In genomic region chr12:27524839-27525238, GRCh38 we compare ENCODE assay signal across 8 cellular contexts. TPM values are rescaled to one million over a fixed set of nuclear protein-coding genes. Genes with fewer than 3 reads are reported as not detected.
DNase-seq lines count a peak whose midpoint lies in the region; ATAC-seq and TF ChIP-seq lines count a peak whose summit lies in the region.

No MANE protein-coding gene starts in this region.

- H3K36me3 ChIP-seq in OCI-LY1 (ENCODE audit: insufficient read depth, low read length) (no peaks in the 10 kb centered on the region), duodenal mucosa (ENCODE audit: control insufficient read depth in 1 of 2, insufficient read depth in 2 of 2, low read length in 2 of 2) (no peaks in the 10 kb centered on the region)

- 0 out of 2 replicates have a peak overlapping the region, but pooled peaks have one; percentile 79 for H3K4me2 ChIP-seq in OCI-LY1 (ENCODE audit: low read length)

- no peak for TF ChIP-seq CTCF in OCI-LY1 (IDR thresholded peaks at IDR 0.05; ENCODE audit: low read length)

- no peaks in the 10 kb centered on the region for H4K20me1 ChIP-seq in OCI-LY1 (ENCODE audit: insufficient read depth, low read length)

- H3K27ac ChIP-seq in OCI-LY1 (ENCODE audit: low read depth, low read length, poor library complexity, severe bottlenecking), result no peak overlapping the region
- no peak overlapping the region for H3K27ac ChIP-seq in duodenal mucosa (ENCODE audit: low read depth, low read length)

- H3K79me2 ChIP-seq in OCI-LY1 (ENCODE audit: insufficient read depth, low read length), result no peaks in the 10 kb centered on the region

- DNase-seq in ELR (ENCODE audit: low read depth) (peak; percentile 67), myocyte (ENCODE audit: low read depth) (peak; percentile 61), NCI-H2196 treated with DMSO at 0.1 percent for 48 hours (lab: John Stamatoyannopoulos, UW; ENCODE audit: unreplicated experiment) (no peak), posterior vena cava (ENCODE audit: low spot score) (no peak)

- H3K9ac ChIP-seq in OCI-LY1 (ENCODE audit: low read length) (no peak overlapping the region), duodenal mucosa (ENCODE audit: low read depth in 1 of 2, low read length in 2 of 2) (peak overlapping the region; percentile 75 to 87)

- no peak overlapping the region for H3K4me3 ChIP-seq in OCI-LY1 (ENCODE audit: low read depth, low read length, poor library complexity, severe bottlenecking)
- peak overlapping the region; percentile 79 to 88 for H3K4me3 ChIP-seq in duodenal mucosa (ENCODE audit: low read depth in 1 of 2, low read length in 2 of 2)

- H3K27me3 ChIP-seq in OCI-LY1 (ENCODE audit: insufficient read depth, low read length), result no peaks in the 10 kb centered on the region
- H3K27me3 ChIP-seq in duodenal mucosa (ENCODE audit: control insufficient read depth in 1 of 2, insufficient read depth in 2 of 2, low read length in 2 of 2), result no peaks in the 10 kb centered on the region

- H3K4me1 ChIP-seq in OCI-LY1 (ENCODE audit: insufficient read depth, low read length, severe bottlenecking), result peaks cover 11% of the 10 kb centered on the region
- H3K4me1 ChIP-seq in duodenal mucosa (ENCODE audit: control insufficient read depth in 1 of 2, insufficient read depth in 2 of 2, low read length in 2 of 2), result peaks cover 0 to 12% of the 10 kb centered on the region in 2 donors

- H3K9me3 ChIP-seq in OCI-LY1 (ENCODE audit: low read length) (no peaks in the 10 kb centered on the region), duodenal mucosa (ENCODE audit: control insufficient read depth in 1 of 2, low read length in 2 of 2) (no peaks in the 10 kb centered on the region)

- H3F3A ChIP-seq in OCI-LY1 (ENCODE audit: insufficient read depth, low read length), result no peaks in the 10 kb centered on the region

- no peak for ATAC-seq in GM18873 (IDR thresholded peaks at IDR 0.05; ENCODE audit: low FRiP score, unreplicated experiment)
- ATAC-seq in GM19035 (IDR thresholded peaks at IDR 0.05; ENCODE audit: unreplicated experiment), result no peak

- H3K9me2 ChIP-seq in OCI-LY1 (ENCODE audit: low read depth, low read length), result no peaks in the 10 kb centered on the region

- intact Hi-C loops in posterior vena cava (cut with DNase I), result loop anchor here in 1 of 2 donors (5.0 to 10.0 kb wide), 2 partner anchors 90 to 1103 kb away; no protein-coding TSS in a partner anchor

- H2AFZ ChIP-seq in OCI-LY1 (ENCODE audit: low read length), result no peak overlapping the region

RNA-seq across cellular contexts. Expression of gene PPFIBP1, which starts 0.8 kb away (rescaled TPM):
- total RNA-seq in myocyte (63.6 and 103 TPM in 2 replicates), posterior vena cava (100 to 1,000 TPM in 1 of 2 donors, 10 to 100 TPM in 1; 77.5 to 105 TPM)
- polyA plus RNA-seq in myocyte (2012), result 66.2 TPM

Comparison
In these comparisons a context has a peak if more than half of its experiments do, and no peak if none do; other contexts are left out.
1. DNase-seq: peak in ELR (single experiment) and myocyte (single experiment); none in NCI-H2196 treated with DMSO at 0.1 percent for 48 hours (single experiment) and posterior vena cava (single experiment).